11 cellular contexts compared by ENCODE assay signal in the genomic region with DNA sequence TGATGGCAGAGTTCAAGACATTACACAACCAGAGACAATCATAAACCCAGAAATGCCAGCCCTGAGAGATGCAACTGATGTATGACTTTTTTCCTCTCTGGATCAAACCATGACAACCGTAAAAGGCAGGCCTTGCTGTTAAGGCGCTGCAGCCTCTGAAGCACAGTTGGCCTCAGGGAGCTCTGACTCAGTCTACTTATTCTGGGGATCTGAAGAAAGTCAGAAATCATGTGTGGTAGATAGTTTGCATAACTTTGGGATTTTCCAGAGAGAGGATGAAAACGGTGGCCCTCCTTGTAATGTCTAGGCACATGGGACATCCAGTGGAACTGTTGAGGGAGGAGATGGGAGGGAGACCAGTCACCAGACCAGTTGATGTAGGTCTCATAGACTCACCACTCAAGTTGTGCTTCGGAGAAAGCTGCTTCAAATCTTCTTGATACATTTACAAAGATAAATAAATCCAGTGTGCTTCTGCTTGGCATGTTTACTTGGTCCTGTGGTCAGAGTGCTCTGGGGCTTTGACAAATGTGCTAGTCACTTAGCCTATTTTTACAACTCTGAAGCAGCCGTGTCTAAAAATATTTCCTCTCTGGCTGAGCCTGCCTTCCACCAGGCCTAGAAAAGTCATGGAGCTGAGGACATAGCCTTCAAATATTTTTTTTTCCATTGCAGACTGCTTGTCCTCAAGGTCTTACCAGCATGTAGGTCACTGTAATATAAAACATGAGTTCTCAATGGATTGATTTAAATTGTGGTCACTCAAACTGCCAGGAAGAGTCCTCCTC. TPM values are rescaled to one million over a fixed set of nuclear protein-coding genes. Genes with fewer than 3 reads are reported as not detected.
DNase-seq lines count a peak whose midpoint lies in the region; ATAC-seq and TF ChIP-seq lines count a peak whose summit lies in the region.
"Had no signal": no experiment of that assay in that cellular context is flagged by ENCODE, and none has a peak within 500 bp of the region (broad histone marks: within the 10 kb centered on the region; RNA-seq: fewer than 3 reads in every experiment).

No MANE protein-coding gene starts in this region.

- peak overlapping the region; percentile 37 to 50 for H3K27ac ChIP-seq in prostate gland
- H3K27ac ChIP-seq: KMS-11 had no signal

- no peaks in the 10 kb centered on the region for H3K9me3 ChIP-seq in prostate gland

- H3K36me3 ChIP-seq in prostate gland, result no peaks in the 10 kb centered on the region

- TF ChIP-seq POLR2A in prostate gland (IDR thresholded peaks at IDR 0.05), result no peak

- intact Hi-C loops in prostate gland (cut with DNase I), result loop anchor here (10.0 kb wide), 1 partner anchor 172 kb away; the partner anchor contains the start of gene SGMS2

- DNase-seq in EL, result peak; percentile 73
- DNase-seq in foreskin fibroblast, result peak; percentile 79 to 81
- no peak for DNase-seq in prostate gland (ENCODE audit: low spot score)
- DNase-seq in occipital lobe (lab: John Stamatoyannopoulos, UW), result no peak
- no peak for DNase-seq in NCI-H1436 treated with DMSO at 0.1 percent for 48 hours (lab: John Stamatoyannopoulos, UW)
- DNase-seq in HuH-7.5 (ENCODE audit: low spot score), result no peak
- DNase-seq: activated CD4-positive, alpha-beta T cell treated with anti-CD3 and anti-CD28 coated beads, Interleukin-2, amount 50 U/mL, for 48 hours; COR-L47 had no signal

- H3K27me3 ChIP-seq in prostate gland (replicated peaks; ENCODE audit: insufficient read depth), result no peaks in the 10 kb centered on the region

- WGBS in prostate gland, result 56% methylated on average over 5 of the region's 5 CpGs

- no peaks in the 10 kb centered on the region for H3K4me1 ChIP-seq in prostate gland (replicated peaks)

- TF ChIP-seq CTCF in foreskin fibroblast (IDR thresholded peaks at IDR 0.05; ENCODE audit: low read depth, low read length) (no peak), prostate gland (IDR thresholded peaks at IDR 0.05) (no peak)

- H3K4me3 ChIP-seq in foreskin fibroblast (ENCODE audit: low read depth in 1 of 2, low read length in 2 of 2) (no peak overlapping the region), prostate gland (no peak overlapping the region)

- ATAC-seq in SK-N-SH treated with all-trans-retinoic acid at 6 μM for 48 hours (peak; percentile 77), GM21390 (IDR thresholded peaks at IDR 0.05; ENCODE audit: unreplicated experiment) (no peak)

TF ChIP-seq in SK-N-SH treated with all-trans-retinoic acid at 6 μM for 48 hours, 23 proteins besides CTCF, POLR2A, EP300 and RAD21:
- TF ChIP-seq RARB (CRISPR knock-in tag; IDR thresholded peaks at IDR 0.05) (no peak), CREB5 (CRISPR knock-in tag; IDR thresholded peaks at IDR 0.05; ENCODE audit: low read depth) (no peak), ZC3H10 (CRISPR knock-in tag; IDR thresholded peaks at IDR 0.05) (no peak), ZFP3 (CRISPR knock-in tag; IDR thresholded peaks at IDR 0.05) (no peak), GLIS3 (CRISPR knock-in tag; IDR thresholded peaks at IDR 0.05) (no peak), PPARA (CRISPR knock-in tag; IDR thresholded peaks at IDR 0.05; ENCODE audit: borderline replicate concordance) (no peak), ZNF565 (CRISPR knock-in tag; conservative IDR thresholded peaks at IDR 0.05; ENCODE audit: low read depth) (no peak), ZFP30 (CRISPR knock-in tag; IDR thresholded peaks at IDR 0.05) (no peak), ISL1 (CRISPR knock-in tag; IDR thresholded peaks at IDR 0.05) (no peak), ZNF8 (CRISPR knock-in tag; IDR thresholded peaks at IDR 0.05) (no peak), OSR1 (CRISPR knock-in tag; IDR thresholded peaks at IDR 0.05) (no peak)
- TF ChIP-seq, protein P1, sequence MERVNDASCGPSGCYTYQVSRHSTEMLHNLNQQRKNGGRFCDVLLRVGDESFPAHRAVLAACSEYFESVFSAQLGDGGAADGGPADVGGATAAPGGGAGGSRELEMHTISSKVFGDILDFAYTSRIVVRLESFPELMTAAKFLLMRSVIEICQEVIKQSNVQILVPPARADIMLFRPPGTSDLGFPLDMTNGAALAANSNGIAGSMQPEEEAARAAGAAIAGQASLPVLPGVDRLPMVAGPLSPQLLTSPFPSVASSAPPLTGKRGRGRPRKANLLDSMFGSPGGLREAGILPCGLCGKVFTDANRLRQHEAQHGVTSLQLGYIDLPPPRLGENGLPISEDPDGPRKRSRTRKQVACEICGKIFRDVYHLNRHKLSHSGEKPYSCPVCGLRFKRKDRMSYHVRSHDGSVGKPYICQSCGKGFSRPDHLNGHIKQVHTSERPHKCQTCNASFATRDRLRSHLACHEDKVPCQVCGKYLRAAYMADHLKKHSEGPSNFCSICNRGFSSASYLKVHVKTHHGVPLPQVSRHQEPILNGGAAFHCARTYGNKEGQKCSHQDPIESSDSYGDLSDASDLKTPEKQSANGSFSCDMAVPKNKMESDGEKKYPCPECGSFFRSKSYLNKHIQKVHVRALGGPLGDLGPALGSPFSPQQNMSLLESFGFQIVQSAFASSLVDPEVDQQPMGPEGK (CRISPR knock-in tag; IDR thresholded peaks at IDR 0.05; ENCODE audit: borderline replicate concordance), result no peak

RNA-seq across cellular contexts. Expression of gene HADH, which starts 7.5 kb away (rescaled TPM):
- 10 to 100 TPM; 69.0 to 75.2 TPM for total RNA-seq in prostate gland
- total RNA-seq in occipital lobe, result 10.1 TPM

Comparison
In these comparisons a context has a peak if more than half of its experiments do, and no peak if none do; other contexts are left out.
1. DNase-seq: peak in EL (single experiment) and foreskin fibroblast (2 of 2); none in prostate gland (single experiment), occipital lobe (single experiment), NCI-H1436 treated with DMSO at 0.1 percent for 48 hours (single experiment) and HuH-7.5 (single experiment).